25 cellular contexts compared by ENCODE assay signal in genomic region chr17:17425591-17425990, GRCh38.
"Had no signal": no experiment of that assay in that cellular context is flagged by ENCODE, and none has a peak within 500 bp of the region (broad histone marks: within the 10 kb centered on the region; RNA-seq: fewer than 3 reads in every experiment).

No MANE protein-coding gene starts in this region.

- ATAC-seq: effector memory CD8-positive, alpha-beta T cell; esophagus mucosa; gastroesophageal sphincter; naive thymus-derived CD4-positive, alpha-beta T cell; stimulated activated naive B cell treated with anti-CD40 and anti-IgM and Interleukin-4, amounts not matched to agents 10 μg/mL and 1 μg/mL and 100 μg/mL, for 72 hours had no signal

- H3K4me3 Mint-ChIP-seq: activated CD4-positive, alpha-beta T cell treated with anti-CD3 and anti-CD28 coated beads, Interleukin-2, amount 10 ng/mL, durations not matched to agents 7 days and 5 days; activated CD8-positive, alpha-beta memory T cell treated with anti-CD3 and anti-CD28 coated beads, Interleukin-2, amount 10 ng/mL, durations not matched to agents 7 days and 5 days; activated CD8-positive, alpha-beta T cell treated with anti-CD3 and anti-CD28 coated beads for 36 hours; activated T-helper 1 cell treated with anti-CD3 and anti-CD28 coated beads, Interleukin-12 subunit alpha, Interleukin-12 subunit beta, Interleukin-2, Interleukin-4 antibody, amounts not matched to agents 30 ng/mL and 10 ng/mL and 1 ng/mL, durations not matched to agents 14 hours and 24 hours and 36 hours; brain; effector memory CD8-positive, alpha-beta T cell; naive thymus-derived CD4-positive, alpha-beta T cell; neural crest cell; stimulated activated naive B cell treated with anti-CD40 and anti-IgM and Interleukin-4, amounts not matched to agents 10 μg/mL and 1 μg/mL and 100 μg/mL, for 72 hours had no signal

- H3K36me3 Mint-ChIP-seq: brain; naive thymus-derived CD4-positive, alpha-beta T cell; stimulated activated naive B cell treated with anti-CD40 and anti-IgM and Interleukin-4, amounts not matched to agents 10 μg/mL and 1 μg/mL and 100 μg/mL, for 72 hours had no signal

- H3K27me3 ChIP-seq: sigmoid colon, transverse colon, uterus had no signal

- DNase-seq: activated CD4-positive, alpha-beta T cell treated with anti-CD3 and anti-CD28 coated beads, Interleukin-2, amount 10 ng/mL, durations not matched to agents 7 days and 5 days; activated CD4-positive, CD25-positive, alpha-beta regulatory T cell treated with anti-CD3 and anti-CD28 coated beads, Interleukin-2, amount 50 U/mL, for 72 hours; activated CD8-positive, alpha-beta memory T cell treated with anti-CD3 and anti-CD28 coated beads, Interleukin-2, amount 10 ng/mL, durations not matched to agents 7 days and 5 days; activated CD8-positive, alpha-beta T cell treated with anti-CD3 and anti-CD28 coated beads for 36 hours; activated gamma-delta T cell; activated naive CD4-positive, alpha-beta T cell treated with anti-CD3 and anti-CD28 coated beads, Interleukin-2, amount 50 U/mL, for 16 hours; activated T-cell treated with anti-CD3 and anti-CD28 coated beads for 4 hours; aorta; central memory CD4-positive, alpha-beta T cell; effector memory CD8-positive, alpha-beta T cell; naive thymus-derived CD4-positive, alpha-beta T cell; occipital lobe; sigmoid colon; stimulated activated CD4-positive, alpha-beta T cell treated with anti-CD3 and anti-CD28 coated beads, Interleukin-2, amount 100 ng/mL, for 48 hours; stimulated activated CD8-positive, alpha-beta memory T cell treated with anti-CD3 and anti-CD28 coated beads, Interleukin-4, amount 100 ng/mL, for 48 hours; stimulated activated naive B cell treated with anti-CD40 and anti-IgM and Interleukin-4, amounts not matched to agents 10 μg/mL and 1 μg/mL and 100 μg/mL, for 72 hours; transverse colon; uterus; WERI-Rb-1 had no signal

- H3K9me3 ChIP-seq: gastroesophageal sphincter, transverse colon, uterus had no signal

- H3K27ac ChIP-seq: gastroesophageal sphincter, sigmoid colon, transverse colon, uterus, WERI-Rb-1 had no signal

- H3K27ac Mint-ChIP-seq: activated CD4-positive, alpha-beta T cell treated with anti-CD3 and anti-CD28 coated beads, Interleukin-2, amount 10 ng/mL, durations not matched to agents 7 days and 5 days; activated CD8-positive, alpha-beta memory T cell treated with anti-CD3 and anti-CD28 coated beads, Interleukin-2, amount 10 ng/mL, durations not matched to agents 7 days and 5 days; activated CD8-positive, alpha-beta T cell treated with anti-CD3 and anti-CD28 coated beads for 36 hours; activated T-helper 1 cell treated with anti-CD3 and anti-CD28 coated beads, Interleukin-12 subunit alpha, Interleukin-12 subunit beta, Interleukin-2, Interleukin-4 antibody, amounts not matched to agents 30 ng/mL and 10 ng/mL and 1 ng/mL, durations not matched to agents 14 hours and 24 hours and 36 hours; brain; effector memory CD8-positive, alpha-beta T cell; naive thymus-derived CD4-positive, alpha-beta T cell; stimulated activated naive B cell treated with anti-CD40 and anti-IgM and Interleukin-4, amounts not matched to agents 10 μg/mL and 1 μg/mL and 100 μg/mL, for 72 hours had no signal

- H3K27me3 Mint-ChIP-seq: activated CD8-positive, alpha-beta T cell treated with anti-CD3 and anti-CD28 coated beads for 36 hours; stimulated activated naive B cell treated with anti-CD40 and anti-IgM and Interleukin-4, amounts not matched to agents 10 μg/mL and 1 μg/mL and 100 μg/mL, for 72 hours had no signal

- H3K4me3 ChIP-seq: gastroesophageal sphincter, lung, sigmoid colon, transverse colon, uterus had no signal

- H3K36me3 ChIP-seq: gastroesophageal sphincter, sigmoid colon, transverse colon, uterus, WERI-Rb-1 had no signal

- H3K4me1 Mint-ChIP-seq: brain; neural crest cell; stimulated activated naive B cell treated with anti-CD40 and anti-IgM and Interleukin-4, amounts not matched to agents 10 μg/mL and 1 μg/mL and 100 μg/mL, for 72 hours had no signal

- H3K4me1 ChIP-seq: gastroesophageal sphincter, sigmoid colon, transverse colon, uterus had no signal

- H3K9me3 Mint-ChIP-seq: activated CD8-positive, alpha-beta T cell treated with anti-CD3 and anti-CD28 coated beads for 36 hours; activated T-helper 1 cell treated with anti-CD3 and anti-CD28 coated beads, Interleukin-12 subunit alpha, Interleukin-12 subunit beta, Interleukin-2, Interleukin-4 antibody, amounts not matched to agents 30 ng/mL and 10 ng/mL and 1 ng/mL, durations not matched to agents 14 hours and 24 hours and 36 hours had no signal
